ENCODE assay signal across 9 cellular contexts in genomic region chr16:16062023-16062932, GRCh38.
A peak's percentile ranks its signal among the peaks of the same experiment; 100 is the strongest.
DNase-seq lines count a peak whose midpoint lies in the region; ATAC-seq and TF ChIP-seq lines count a peak whose summit lies in the region.
"Had no signal": no experiment of that assay in that cellular context is flagged by ENCODE, and none has a peak within 500 bp of the region (broad histone marks: within the 10 kb centered on the region; RNA-seq: fewer than 3 reads in every experiment).

No MANE protein-coding gene starts in this region.

- peak; percentile 8 for TF ChIP-seq CTCF in fibroblast of villous mesenchyme (IDR thresholded peaks at IDR 0.05; ENCODE audit: insufficient read depth, low read depth, low read length)
- TF ChIP-seq CTCF in thoracic aorta (IDR thresholded peaks at IDR 0.05): no peak

- peaks cover 0 to 31% of the 10 kb centered on the region in 2 donors for H3K36me3 Mint-ChIP-seq in activated naive CD4-positive, alpha-beta T cell treated with anti-CD3 and anti-CD28 coated beads, Interleukin-2, amount 50 U/mL, for 72 hours

- peak overlapping the region; percentile 70 to 83 for H3K27ac ChIP-seq in thoracic aorta

- H3K27ac Mint-ChIP-seq in activated naive CD4-positive, alpha-beta T cell treated with anti-CD3 and anti-CD28 coated beads, Interleukin-2, amount 50 U/mL, for 72 hours: peak overlapping the region; percentile 29 to 82

- H3K36me3 ChIP-seq in thoracic aorta: peaks cover 14% of the 10 kb centered on the region

- H3K4me3 ChIP-seq in fibroblast of villous mesenchyme (ENCODE audit: low read depth, low read length): no peak overlapping the region
- H3K4me3 ChIP-seq in thoracic aorta: peak overlapping the region; percentile 17

- H3K9me3 ChIP-seq in thoracic aorta: no peaks in the 10 kb centered on the region

- ATAC-seq in activated naive CD4-positive, alpha-beta T cell treated with anti-CD3 and anti-CD28 coated beads, Interleukin-2, amount 50 U/mL, for 72 hours: peak in 1 of 2 donors; percentile 47
- ATAC-seq in thoracic aorta (ENCODE audit: insufficient number of reproducible peaks, low FRiP score, low read depth) (no peak), GM19395 (IDR thresholded peaks at IDR 0.05; ENCODE audit: unreplicated experiment) (no peak), GM21528 (IDR thresholded peaks at IDR 0.05; ENCODE audit: low FRiP score, unreplicated experiment) (no peak)

- no peaks in the 10 kb centered on the region for H3K9me3 Mint-ChIP-seq in activated naive CD4-positive, alpha-beta T cell treated with anti-CD3 and anti-CD28 coated beads, Interleukin-2, amount 50 U/mL, for 72 hours

- peaks cover 27 to 60% of the 10 kb centered on the region in 2 donors for H3K4me1 ChIP-seq in thoracic aorta (ENCODE audit: control insufficient read depth in 1 of 2, low read depth in 2 of 2)

- no peak for DNase-seq in activated naive CD4-positive, alpha-beta T cell treated with anti-CD3 and anti-CD28 coated beads, Interleukin-2, amount 50 U/mL, for 72 hours (ENCODE audit: low spot score in 2 of 2)
- DNase-seq in activated naive CD4-positive, alpha-beta T cell (lab: John Stamatoyannopoulos, UW): no peak
- DNase-seq in SKM-1 (lab: John Stamatoyannopoulos, UW; ENCODE audit: unreplicated experiment) (peak; percentile 76), fibroblast of villous mesenchyme (ENCODE audit: low read depth) (peak; percentile 26), thoracic aorta (ENCODE audit: low spot score) (no peak)
- no peak for DNase-seq in NK-92 treated with Interleukin-12 subunit alpha and Interleukin-12 subunit beta, amount 100 ng/mL, for 24 hours (lab: John Stamatoyannopoulos, UW)
- DNase-seq: NCI-H1092 treated with DMSO at 0.1 percent for 48 hours had no signal

- H3K27me3 ChIP-seq in thoracic aorta (replicated peaks; ENCODE audit: insufficient read depth): no peaks in the 10 kb centered on the region

Comparison
In these comparisons a context has a peak if more than half of its experiments do, and no peak if none do; other contexts are left out.
1. DNase-seq: peak in SKM-1 (single experiment) and fibroblast of villous mesenchyme (single experiment); none in activated naive CD4-positive, alpha-beta T cell treated with anti-CD3 and anti-CD28 coated beads, Interleukin-2, amount 50 U/mL, for 72 hours (0 of 2), activated naive CD4-positive, alpha-beta T cell (0 of 4), thoracic aorta (single experiment) and NK-92 treated with Interleukin-12 subunit alpha and Interleukin-12 subunit beta, amount 100 ng/mL, for 24 hours (single experiment).